In the genomic region with DNA sequence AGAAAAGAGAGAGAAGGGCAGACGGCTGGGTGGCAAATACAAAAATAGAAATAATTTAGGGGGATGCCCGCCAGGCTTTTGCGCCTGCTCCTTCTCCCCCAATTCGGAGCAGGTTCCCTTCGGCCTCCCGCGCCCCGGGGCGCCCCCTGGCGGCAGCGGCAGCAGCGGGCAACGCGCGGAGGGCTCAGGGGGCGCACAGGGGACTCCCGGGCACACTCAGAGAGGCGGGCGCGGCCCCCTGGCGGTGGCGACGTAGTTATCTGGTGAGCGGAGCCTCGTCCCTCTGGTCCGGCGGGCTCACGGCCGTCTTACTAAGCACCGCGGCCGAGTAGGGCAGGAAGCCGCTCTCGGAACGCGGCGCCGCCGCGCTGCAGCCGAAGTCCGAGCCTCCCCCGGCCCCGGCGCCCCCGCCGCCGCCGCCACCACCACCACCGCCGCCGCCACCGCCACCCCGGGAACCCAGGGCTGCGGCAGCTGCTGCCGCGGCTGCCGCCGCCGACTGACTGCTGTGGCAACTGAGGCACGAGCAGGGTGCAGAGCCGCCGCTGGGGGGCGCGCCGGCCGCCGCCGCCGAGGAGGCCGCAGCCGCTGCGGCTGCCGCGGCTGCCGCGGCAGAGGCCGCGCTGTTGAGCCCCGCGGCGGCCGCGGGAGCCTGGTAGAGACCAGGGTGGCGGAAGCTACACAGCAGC, we compare ENCODE assay signal across 1 cellular context.
TF ChIP-seq lines count a peak whose summit lies in the region.

No MANE protein-coding gene starts in this region.

TF ChIP-seq in HepG2, 621 proteins besides CTCF, POLR2A, EP300 and RAD21:
- peak; percentile 25 for TF ChIP-seq HNRNPLL (IDR thresholded peaks at IDR 0.05; ENCODE audit: low read depth, low read length, poor library complexity, severe bottlenecking)
- no peak for TF ChIP-seq ZNF850 (CRISPR knock-in tag; conservative IDR thresholded peaks at IDR 0.05)
- TF ChIP-seq STAG1 (CRISPR knock-in tag; IDR thresholded peaks at IDR 0.05): peak; percentile 56
- TF ChIP-seq XRCC5 (optimal IDR thresholded peaks at IDR 0.05; ENCODE audit: low read length): peak; percentile 52
- no peak for TF ChIP-seq MEIS1 (CRISPR knock-in tag; IDR thresholded peaks at IDR 0.05; ENCODE audit: borderline replicate concordance)
- peak; percentile 72 for TF ChIP-seq ZBTB33 (CRISPR knock-in tag; IDR thresholded peaks at IDR 0.05)
